In genomic region chr16:2904100-2904921, GRCh38 we compare ENCODE assay signal across 8 cellular contexts. TPM values are rescaled to one million over a fixed set of nuclear protein-coding genes. Genes with fewer than 3 reads are reported as not detected.
A peak's percentile ranks its signal among the peaks of the same experiment; 100 is the strongest.
DNase-seq lines count a peak whose midpoint lies in the region; ATAC-seq and TF ChIP-seq lines count a peak whose summit lies in the region.

No MANE protein-coding gene starts in this region.

- no peaks in the 10 kb centered on the region for H3K9me3 ChIP-seq in CD4-positive, alpha-beta T cell (ENCODE audit: control insufficient read depth, low read length)
- H3K9me3 ChIP-seq in PC-3 (ENCODE audit: low read length) (no peaks in the 10 kb centered on the region), muscle layer of duodenum (ENCODE audit: control insufficient read depth in 1 of 2, low read length in 2 of 2) (no peaks in the 10 kb centered on the region)

- peak; percentile 91 for TF ChIP-seq CTCF in CD4-positive, alpha-beta T cell (IDR thresholded peaks at IDR 0.05)
- peak; percentile 69 for TF ChIP-seq CTCF in PC-3 (conservative IDR thresholded peaks at IDR 0.05; ENCODE audit: low read depth, low read length)

- no peaks in the 10 kb centered on the region for H3K9me2 ChIP-seq in PC-3 (replicated peaks; ENCODE audit: low read length)

- H2AFZ ChIP-seq in PC-3 (ENCODE audit: low read length) = peak overlapping the region; percentile 85

- POLR2A ChIA-PET in CD4-positive, alpha-beta T cell (lab: Charles Lee) = no interaction called here
- POLR2A ChIA-PET in PC-3 (lab: Charles Lee; ENCODE audit: unreplicated experiment) = no interaction called here

- TSS peak; percentile 59 for BruUV-seq in PC-3 (replicated peaks; lab: Mats Ljungman, UMichigan)

- intact Hi-C loops in CD4-positive, alpha-beta T cell (cut with DNase I, micrococcal nuclease) = loop anchor here (1.0 to 2.0 kb wide), 4 partner anchors 15 to 23 kb away; partner anchors contain the start of gene FLYWCH2 (in 2 of the 2)
- intact Hi-C loops in PC-3 (cut with micrococcal nuclease) = loop anchor here (2.0 to 10.0 kb wide), 2 partner anchors 22 to 60 kb away; partner anchors contain the start of genes FLYWCH2, KREMEN2 and PAQR4

- H3K36me3 Mint-ChIP-seq in CD4-positive, alpha-beta T cell (ENCODE audit: low read depth) = no peaks in the 10 kb centered on the region

- H3K27me3 Mint-ChIP-seq in CD4-positive, alpha-beta T cell = no peaks in the 10 kb centered on the region

- no peaks in the 10 kb centered on the region for H3K27me3 ChIP-seq in CD4-positive, alpha-beta T cell (ENCODE audit: control insufficient read depth, insufficient read depth, low read length)
- H3K27me3 ChIP-seq in PC-3 (ENCODE audit: low read length) (no peaks in the 10 kb centered on the region), muscle layer of duodenum (ENCODE audit: low read depth, low read length) (no peaks in the 10 kb centered on the region)

- peak overlapping the region; percentile 87 for H3K4me3 ChIP-seq in PC-3 (ENCODE audit: low read length)
- H3K4me3 ChIP-seq in muscle layer of duodenum (ENCODE audit: low read depth in 1 of 2, low read length in 2 of 2) = peak overlapping the region; percentile 86 to 92

- no peaks in the 10 kb centered on the region for H4K20me1 ChIP-seq in PC-3 (ENCODE audit: low read length)

- CTCF ChIA-PET in CD4-positive, alpha-beta T cell (lab: Charles Lee) = interaction anchor here (1.0 to 1.2 kb wide), 2 partner anchors 21 to 36 kb away, joined by 3 read pairs; partner anchors contain the start of gene FLYWCH2
- CTCF ChIA-PET in PC-3 (lab: Charles Lee) = no interaction called here

- peaks cover 32% of the 10 kb centered on the region for H3K4me1 Mint-ChIP-seq in CD4-positive, alpha-beta T cell (ENCODE audit: low read depth)

- DNase-seq in CD4-positive, alpha-beta T cell = peak; percentile 54 to 76 (median 64)
- DNase-seq in HuH-7 (ENCODE audit: low spot score) (peak; percentile 79), PC-3 (peak; percentile 80)
- peak; percentile 82 to 88 for DNase-seq in activated T-cell treated with anti-CD3 and anti-CD28 coated beads, Interleukin-2, amount 50 U/mL, for 48 hours
- DNase-seq in stimulated activated CD8-positive, alpha-beta memory T cell treated with anti-CD3 and anti-CD28 coated beads, Interleukin-7, amount 100 ng/mL, for 24 hours (ENCODE audit: low read depth) = peak; percentile 45

- ATAC-seq in CD4-positive, alpha-beta T cell (ENCODE audit: poor library complexity) = peak; percentile 60
- peak; percentile 52 for ATAC-seq in GM19455 (IDR thresholded peaks at IDR 0.05; ENCODE audit: unreplicated experiment)
- ATAC-seq in PC-3 = peak; percentile 48
- ATAC-seq in esophagus mucosa = peak; percentile 55

- H3K9me3 Mint-ChIP-seq in CD4-positive, alpha-beta T cell = no peaks in the 10 kb centered on the region

- H3K4me1 ChIP-seq in PC-3 (ENCODE audit: insufficient read depth, low read length) (peaks cover 10% of the 10 kb centered on the region), muscle layer of duodenum (ENCODE audit: control insufficient read depth in 1 of 2, insufficient read depth in 2 of 2, low read length in 2 of 2) (peaks cover 3 to 4% of the 10 kb centered on the region in 2 donors)

- H3K9ac ChIP-seq in PC-3 (ENCODE audit: low read length) = peak overlapping the region; percentile 88

- H3K36me3 ChIP-seq in PC-3 (ENCODE audit: low read depth, low read length) (no peaks in the 10 kb centered on the region), muscle layer of duodenum (ENCODE audit: control insufficient read depth in 1 of 2, insufficient read depth in 2 of 2, low read length in 2 of 2) (no peaks in the 10 kb centered on the region)

- H3K79me2 ChIP-seq in PC-3 (ENCODE audit: low read length) = no peaks in the 10 kb centered on the region

- H3K4me3 Mint-ChIP-seq in CD4-positive, alpha-beta T cell = peak overlapping the region; percentile 94

- peak overlapping the region; percentile 47 for H3K27ac ChIP-seq in CD4-positive, alpha-beta T cell (ENCODE audit: low read depth, low read length)
- H3K27ac ChIP-seq in PC-3 (ENCODE audit: low read length) (peak overlapping the region; percentile 43), muscle layer of duodenum (ENCODE audit: low read length) (peak overlapping the region; percentile 82)

- peak overlapping the region; percentile 100 for H3K4me2 ChIP-seq in PC-3 (ENCODE audit: low read length)

- H3K27ac Mint-ChIP-seq in CD4-positive, alpha-beta T cell = peak overlapping the region; percentile 66

- no peaks in the 10 kb centered on the region for H3F3A ChIP-seq in PC-3 (ENCODE audit: low read length, unreplicated experiment)

RNA-seq across cellular contexts. Expression of gene FLYWCH1, which starts 7.4 kb away (rescaled TPM):
- total RNA-seq in CD4-positive, alpha-beta T cell = 10 to 100 TPM; 84.8 to 97.0 TPM
- 41.4 and 54.7 TPM in 2 replicates for total RNA-seq in PC-3 (2014; rRNA removed)
- 16.4 TPM for total RNA-seq in esophagus mucosa

RNA-seq across cellular contexts. Expression of gene FLYWCH2, which starts 21.3 kb away (rescaled TPM):
- 1 to 10 TPM; 7.8 to 8.1 TPM for total RNA-seq in CD4-positive, alpha-beta T cell
- total RNA-seq in PC-3 (2014; rRNA removed) (92.0 and 100 TPM in 2 replicates), esophagus mucosa (19.5 TPM)

RNA-seq across cellular contexts. Expression of gene PRSS22, which starts 46.3 kb away (rescaled TPM):
- 1 to 10 TPM in 1 of 2 experiments, under 1 TPM in 1; 0.93 to 1.1 TPM for total RNA-seq in CD4-positive, alpha-beta T cell
- total RNA-seq in PC-3 (2014; rRNA removed) = 36.9 and 42.5 TPM in 2 replicates
- total RNA-seq in esophagus mucosa = 97.0 TPM

RNA-seq across cellular contexts. Expression of gene KREMEN2, which starts 59.8 kb away (rescaled TPM):
- not detected for total RNA-seq in CD4-positive, alpha-beta T cell
- total RNA-seq in PC-3 (2014; rRNA removed) (3.6 and 7.1 TPM in 2 replicates), esophagus mucosa (1.3 TPM)

Comparison
In these comparisons a context has a peak if more than half of its experiments do, and no peak if none do; other contexts are left out.
1. Peak in every context shown above with its lines: DNase-seq, ATAC-seq, H3K4me3 ChIP-seq and H3K27ac ChIP-seq.
2. RNA of gene PRSS22, which starts 46.3 kb away (total RNA-seq): 97.0 TPM in esophagus mucosa (single experiment) and 36.9 to 42.5 TPM in PC-3; 0.93 to 1.1 TPM in CD4-positive, alpha-beta T cell; every median in the first group is over 10 times any median in the second.